1 cellular context compared by ENCODE assay signal in the genomic region with DNA sequence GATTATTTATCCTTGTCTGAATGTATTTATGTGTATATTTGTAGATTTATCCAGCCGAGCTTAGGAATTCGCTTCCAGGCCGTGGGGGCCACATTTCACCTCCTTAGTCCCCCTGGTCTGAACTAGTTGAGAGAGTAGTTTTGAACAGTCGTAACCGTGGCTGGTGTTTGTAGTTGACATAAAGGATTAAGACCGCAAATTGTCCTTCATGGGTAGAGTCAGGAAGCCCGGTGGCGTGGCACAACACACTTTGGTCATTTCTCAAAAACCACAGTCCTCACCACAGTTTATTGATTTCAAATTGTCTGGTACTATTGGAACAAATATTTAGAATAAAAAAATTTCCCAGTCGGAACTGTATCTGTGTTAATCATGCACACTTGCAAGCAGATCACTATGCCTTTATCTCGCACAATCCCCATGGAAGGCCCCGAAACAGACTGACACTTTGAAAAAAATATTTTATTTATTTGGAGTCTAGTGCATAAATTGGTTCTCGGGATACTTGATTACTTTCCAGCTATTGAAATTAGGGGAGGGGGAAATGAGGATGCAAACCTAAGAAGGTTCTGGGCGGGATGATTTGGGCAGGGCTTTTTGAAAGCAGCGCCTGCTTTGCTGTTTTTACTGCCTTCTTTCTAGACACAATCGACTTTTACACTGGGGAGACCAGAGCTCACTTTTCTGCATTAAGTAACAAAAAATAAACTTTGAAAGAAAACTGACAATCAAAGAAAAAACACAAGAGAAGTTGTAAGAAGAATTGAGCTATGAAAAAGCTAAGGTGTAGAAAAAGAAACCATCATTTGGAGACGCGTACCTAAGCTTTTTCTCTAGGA.
TF ChIP-seq lines count a peak whose summit lies in the region.

No MANE protein-coding gene starts in this region.

TF ChIP-seq in HepG2, 621 proteins besides CTCF, POLR2A, EP300 and RAD21 (continues in another document):
- TF ChIP-seq ZFP82 (CRISPR knock-in tag; IDR thresholded peaks at IDR 0.05; ENCODE audit: borderline replicate concordance) (no peak), CCAR2 (optimal IDR thresholded peaks at IDR 0.05; ENCODE audit: low read depth, low read length) (no peak), ZNF615 (CRISPR knock-in tag; IDR thresholded peaks at IDR 0.05; ENCODE audit: borderline replicate concordance) (no peak), TRIM24 (CRISPR knock-in tag; IDR thresholded peaks at IDR 0.05) (no peak), ZBTB42 (CRISPR knock-in tag; IDR thresholded peaks at IDR 0.05) (no peak), MIER2 (CRISPR knock-in tag; IDR thresholded peaks at IDR 0.05) (no peak), LCORL (IDR thresholded peaks at IDR 0.05) (no peak), LCORL (CRISPR knock-in tag; IDR thresholded peaks at IDR 0.05) (no peak), ZSCAN30 (CRISPR knock-in tag; IDR thresholded peaks at IDR 0.05) (no peak), SP140L (CRISPR knock-in tag; IDR thresholded peaks at IDR 0.05; ENCODE audit: borderline replicate concordance) (no peak), SOX6 (IDR thresholded peaks at IDR 0.05) (no peak), SOX6 (CRISPR knock-in tag; IDR thresholded peaks at IDR 0.05) (peak; percentile 64), ZNF382 (CRISPR knock-in tag; IDR thresholded peaks at IDR 0.05; ENCODE audit: borderline replicate concordance) (no peak), MED1 (CRISPR knock-in tag; IDR thresholded peaks at IDR 0.05) (peak; percentile 93), ZFY (CRISPR knock-in tag; IDR thresholded peaks at IDR 0.05) (peak; percentile 40), ISL2 (CRISPR knock-in tag; IDR thresholded peaks at IDR 0.05) (peak; percentile 79), RXRA (CRISPR knock-in tag; IDR thresholded peaks at IDR 0.05) (no peak; the same call in 1 of the 2 replicates), ZSCAN25 (CRISPR knock-in tag; IDR thresholded peaks at IDR 0.05) (no peak), TBX3 (IDR thresholded peaks at IDR 0.05; ENCODE audit: borderline replicate concordance) (no peak), GFI1 (CRISPR knock-in tag; IDR thresholded peaks at IDR 0.05; ENCODE audit: borderline replicate concordance) (no peak), PHF20 (CRISPR knock-in tag; IDR thresholded peaks at IDR 0.05) (no peak), CSRNP2 (CRISPR knock-in tag; conservative IDR thresholded peaks at IDR 0.05; ENCODE audit: low read depth) (no peak), ZNF20 (CRISPR knock-in tag; IDR thresholded peaks at IDR 0.05) (no peak), ZBTB8A (CRISPR knock-in tag; IDR thresholded peaks at IDR 0.05; ENCODE audit: borderline replicate concordance, low read depth) (no peak), ZNF251 (CRISPR knock-in tag; IDR thresholded peaks at IDR 0.05) (no peak), SIX4 (CRISPR knock-in tag; IDR thresholded peaks at IDR 0.05) (no peak), ZNF263 (CRISPR knock-in tag; IDR thresholded peaks at IDR 0.05) (no peak), RXRB (CRISPR knock-in tag; IDR thresholded peaks at IDR 0.05; ENCODE audit: borderline replicate concordance) (0 out of 2 replicates have a peak, but pooled peaks have one; percentile 31), ZFP36 (IDR thresholded peaks at IDR 0.05; ENCODE audit: borderline replicate concordance, low read depth, low read length, partially characterized antibody) (no peak), ZNF292 (CRISPR knock-in tag; IDR thresholded peaks at IDR 0.05; ENCODE audit: borderline replicate concordance, low read depth) (no peak), PBX2 (CRISPR knock-in tag; IDR thresholded peaks at IDR 0.05) (no peak), KDM5A (IDR thresholded peaks at IDR 0.05; ENCODE audit: borderline replicate concordance, low read length) (no peak), BORCS8-MEF2B (CRISPR knock-in tag; IDR thresholded peaks at IDR 0.05) (no peak), HOXA3 (CRISPR knock-in tag; IDR thresholded peaks at IDR 0.05) (peak; percentile 59), SUZ12 (IDR thresholded peaks at IDR 0.05; ENCODE audit: low read depth, low read length) (no peak), SALL2 (CRISPR knock-in tag; IDR thresholded peaks at IDR 0.05) (no peak), ZNF749 (CRISPR knock-in tag; IDR thresholded peaks at IDR 0.05; ENCODE audit: borderline replicate concordance) (no peak), DPF2 (CRISPR knock-in tag; IDR thresholded peaks at IDR 0.05; ENCODE audit: borderline replicate concordance, low read depth) (0 out of 2 replicates have a peak, but pooled peaks have one; percentile 29), MAF1 (CRISPR knock-in tag; IDR thresholded peaks at IDR 0.05; ENCODE audit: borderline replicate concordance) (no peak), ZNF800 (CRISPR knock-in tag; IDR thresholded peaks at IDR 0.05) (peak; percentile 78; the same call in 1 of the 2 replicates), ATF2 (CRISPR knock-in tag; IDR thresholded peaks at IDR 0.05) (peak; percentile 18; the same call in 1 of the 2 replicates), TMF1 (CRISPR knock-in tag; IDR thresholded peaks at IDR 0.05; ENCODE audit: low read depth) (no peak), XRCC5 (optimal IDR thresholded peaks at IDR 0.05; ENCODE audit: low read length) (no peak), SRF (IDR thresholded peaks at IDR 0.05; ENCODE audit: low read depth, low read length) (no peak), RELA (CRISPR knock-in tag; IDR thresholded peaks at IDR 0.05) (no peak), ZNF816 (CRISPR knock-in tag; IDR thresholded peaks at IDR 0.05; ENCODE audit: borderline replicate concordance) (no peak), EHMT2 (IDR thresholded peaks at IDR 0.05; ENCODE audit: borderline replicate concordance, low read depth, low read length) (no peak), IKZF4 (CRISPR knock-in tag; IDR thresholded peaks at IDR 0.05; ENCODE audit: borderline replicate concordance, low read depth, not compliant biosample characterization) (no peak), ARNT (IDR thresholded peaks at IDR 0.05) (no peak), FOXM1 (CRISPR knock-in tag; IDR thresholded peaks at IDR 0.05) (no peak), ZNF570 (CRISPR knock-in tag; IDR thresholded peaks at IDR 0.05; ENCODE audit: borderline replicate concordance) (no peak), TSC22D2 (CRISPR knock-in tag; IDR thresholded peaks at IDR 0.05; ENCODE audit: borderline replicate concordance) (no peak), GLMP (CRISPR knock-in tag; IDR thresholded peaks at IDR 0.05; ENCODE audit: borderline replicate concordance) (no peak)
- TF ChIP-seq, protein P1, sequence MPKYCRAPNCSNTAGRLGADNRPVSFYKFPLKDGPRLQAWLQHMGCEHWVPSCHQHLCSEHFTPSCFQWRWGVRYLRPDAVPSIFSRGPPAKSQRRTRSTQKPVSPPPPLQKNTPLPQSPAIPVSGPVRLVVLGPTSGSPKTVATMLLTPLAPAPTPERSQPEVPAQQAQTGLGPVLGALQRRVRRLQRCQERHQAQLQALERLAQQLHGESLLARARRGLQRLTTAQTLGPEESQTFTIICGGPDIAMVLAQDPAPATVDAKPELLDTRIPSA (CRISPR knock-in tag; IDR thresholded peaks at IDR 0.05; ENCODE audit: borderline replicate concordance): no peak
- TF ChIP-seq, protein P2, sequence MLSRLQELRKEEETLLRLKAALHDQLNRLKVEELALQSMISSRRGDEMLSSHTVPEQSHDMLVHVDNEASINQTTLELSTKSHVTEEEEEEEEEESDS (CRISPR knock-in tag; IDR thresholded peaks at IDR 0.05; ENCODE audit: borderline replicate concordance): no peak
- TF ChIP-seq, protein P3, sequence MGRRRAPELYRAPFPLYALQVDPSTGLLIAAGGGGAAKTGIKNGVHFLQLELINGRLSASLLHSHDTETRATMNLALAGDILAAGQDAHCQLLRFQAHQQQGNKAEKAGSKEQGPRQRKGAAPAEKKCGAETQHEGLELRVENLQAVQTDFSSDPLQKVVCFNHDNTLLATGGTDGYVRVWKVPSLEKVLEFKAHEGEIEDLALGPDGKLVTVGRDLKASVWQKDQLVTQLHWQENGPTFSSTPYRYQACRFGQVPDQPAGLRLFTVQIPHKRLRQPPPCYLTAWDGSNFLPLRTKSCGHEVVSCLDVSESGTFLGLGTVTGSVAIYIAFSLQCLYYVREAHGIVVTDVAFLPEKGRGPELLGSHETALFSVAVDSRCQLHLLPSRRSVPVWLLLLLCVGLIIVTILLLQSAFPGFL (CRISPR knock-in tag; IDR thresholded peaks at IDR 0.05): no peak
- TF ChIP-seq, protein P4, sequence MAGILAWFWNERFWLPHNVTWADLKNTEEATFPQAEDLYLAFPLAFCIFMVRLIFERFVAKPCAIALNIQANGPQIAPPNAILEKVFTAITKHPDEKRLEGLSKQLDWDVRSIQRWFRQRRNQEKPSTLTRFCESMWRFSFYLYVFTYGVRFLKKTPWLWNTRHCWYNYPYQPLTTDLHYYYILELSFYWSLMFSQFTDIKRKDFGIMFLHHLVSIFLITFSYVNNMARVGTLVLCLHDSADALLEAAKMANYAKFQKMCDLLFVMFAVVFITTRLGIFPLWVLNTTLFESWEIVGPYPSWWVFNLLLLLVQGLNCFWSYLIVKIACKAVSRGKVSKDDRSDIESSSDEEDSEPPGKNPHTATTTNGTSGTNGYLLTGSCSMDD (CRISPR knock-in tag; IDR thresholded peaks at IDR 0.05): no peak
- TF ChIP-seq, protein P5, sequence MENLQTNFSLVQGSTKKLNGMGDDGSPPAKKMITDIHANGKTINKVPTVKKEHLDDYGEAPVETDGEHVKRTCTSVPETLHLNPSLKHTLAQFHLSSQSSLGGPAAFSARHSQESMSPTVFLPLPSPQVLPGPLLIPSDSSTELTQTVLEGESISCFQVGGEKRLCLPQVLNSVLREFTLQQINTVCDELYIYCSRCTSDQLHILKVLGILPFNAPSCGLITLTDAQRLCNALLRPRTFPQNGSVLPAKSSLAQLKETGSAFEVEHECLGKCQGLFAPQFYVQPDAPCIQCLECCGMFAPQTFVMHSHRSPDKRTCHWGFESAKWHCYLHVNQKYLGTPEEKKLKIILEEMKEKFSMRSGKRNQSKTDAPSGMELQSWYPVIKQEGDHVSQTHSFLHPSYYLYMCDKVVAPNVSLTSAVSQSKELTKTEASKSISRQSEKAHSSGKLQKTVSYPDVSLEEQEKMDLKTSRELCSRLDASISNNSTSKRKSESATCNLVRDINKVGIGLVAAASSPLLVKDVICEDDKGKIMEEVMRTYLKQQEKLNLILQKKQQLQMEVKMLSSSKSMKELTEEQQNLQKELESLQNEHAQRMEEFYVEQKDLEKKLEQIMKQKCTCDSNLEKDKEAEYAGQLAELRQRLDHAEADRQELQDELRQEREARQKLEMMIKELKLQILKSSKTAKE (CRISPR knock-in tag; IDR thresholded peaks at IDR 0.05; ENCODE audit: borderline replicate concordance): no peak; the same call in 1 of the 2 replicates
